Comparison of ENCODE assay signal across 8 cellular contexts in the genomic region with DNA sequence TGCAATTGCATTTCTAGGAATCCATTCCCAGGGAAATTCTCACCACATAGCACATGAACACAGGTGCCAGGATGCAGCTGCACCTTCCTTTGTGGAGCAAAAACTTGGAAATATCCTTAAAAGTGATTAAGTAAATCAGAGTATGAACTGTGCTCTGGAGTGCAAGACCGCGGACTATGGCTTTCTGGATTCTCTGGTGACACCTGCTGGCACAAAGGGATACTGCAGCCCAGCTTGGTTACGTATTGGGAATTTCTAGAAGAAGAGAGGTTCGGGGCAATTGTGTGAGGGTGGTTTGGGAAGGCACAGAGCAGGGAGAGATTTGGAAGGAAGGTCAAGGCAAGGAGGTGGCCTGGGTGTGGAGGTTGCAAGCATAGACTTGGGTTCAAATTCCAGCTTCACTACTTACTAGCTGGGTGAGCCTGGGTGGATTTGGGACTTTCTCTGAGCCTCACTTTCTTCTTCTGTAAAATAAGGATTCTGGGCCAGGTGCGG. TPM values are rescaled to one million over a fixed set of nuclear protein-coding genes. Genes with fewer than 3 reads are reported as not detected.
A peak's percentile ranks its signal among the peaks of the same experiment; 100 is the strongest.
DNase-seq lines count a peak whose midpoint lies in the region; ATAC-seq and TF ChIP-seq lines count a peak whose summit lies in the region.

No MANE protein-coding gene starts in this region.

- intact Hi-C loops in CD4-positive, alpha-beta memory T cell (cut with micrococcal nuclease) = loop anchor here (1.0 to 5.0 kb wide), 5 partner anchors 10 to 190 kb away; a partner anchor contains a TSS
- intact Hi-C loops in PC-3 (cut with micrococcal nuclease) = loop anchor here (1.0 to 5.0 kb wide), 2 partner anchors 48 to 187 kb away; a partner anchor contains a TSS

- no peaks in the 10 kb centered on the region for H4K20me1 ChIP-seq in PC-3 (ENCODE audit: low read length)

- no peak overlapping the region for H2AFZ ChIP-seq in PC-3 (ENCODE audit: low read length)

- H3K4me2 ChIP-seq in PC-3 (ENCODE audit: low read length) = no peak overlapping the region

- H3K27me3 ChIP-seq in CD4-positive, alpha-beta memory T cell (ENCODE audit: insufficient read depth, low read length) = no peaks in the 10 kb centered on the region
- H3K27me3 ChIP-seq in PC-3 (ENCODE audit: low read length) = no peaks in the 10 kb centered on the region
- H3K27me3 ChIP-seq in neutrophil = peaks cover 20% of the 10 kb centered on the region
- no peaks in the 10 kb centered on the region for H3K27me3 ChIP-seq in thoracic aorta (replicated peaks; ENCODE audit: insufficient read depth)

- H3K9me3 ChIP-seq in CD4-positive, alpha-beta memory T cell (ENCODE audit: control insufficient read depth in 1 of 2, low read length in 2 of 2) = no peaks in the 10 kb centered on the region
- H3K9me3 ChIP-seq in PC-3 (ENCODE audit: low read length) (no peaks in the 10 kb centered on the region), neutrophil (no peaks in the 10 kb centered on the region), thoracic aorta (no peaks in the 10 kb centered on the region)

- H3K4me1 Mint-ChIP-seq in CD4-positive, alpha-beta memory T cell = peaks cover 6 to 13% (median 10%) of the 10 kb centered on the region in 4 donors
- H3K4me1 Mint-ChIP-seq in activated T-cell treated with anti-CD3 and anti-CD28 coated beads, Interleukin-2, amount 50 U/mL, for 4 hours (ENCODE audit: low read depth) = peaks cover 10% of the 10 kb centered on the region

- CTCF ChIA-PET in CD4-positive, alpha-beta memory T cell (lab: Charles Lee; ENCODE audit: partially characterized antibody) = interaction anchor here (0.9 to 7.7 kb wide), 22 partner anchors 9 to 302 kb away, joined by 3 to 338 read pairs (median 6); a partner anchor contains a TSS
- CTCF ChIA-PET in PC-3 (lab: Charles Lee) = interaction anchor here (0.6 to 2.6 kb wide), 5 partner anchors 15 to 190 kb away, joined by 3 to 26 read pairs (median 4); a partner anchor contains a TSS

- peak; percentile 68 to 79 (median 70) for DNase-seq in CD4-positive, alpha-beta memory T cell
- DNase-seq in HT1080 (ENCODE audit: low read depth) (peak; percentile 76), PC-3 (peak; percentile 99), fibroblast of peridontal ligament (ENCODE audit: extremely low read depth) (peak; percentile 88), thoracic aorta (ENCODE audit: low spot score) (no peak)
- peak; percentile 87 for DNase-seq in activated T-cell treated with anti-CD3 and anti-CD28 coated beads, Interleukin-2, amount 50 U/mL, for 4 hours

- peaks cover 9% of the 10 kb centered on the region for H3K4me1 ChIP-seq in CD4-positive, alpha-beta memory T cell (ENCODE audit: insufficient read depth, low read length)
- H3K4me1 ChIP-seq in PC-3 (ENCODE audit: insufficient read depth, low read length) (peaks cover 26% of the 10 kb centered on the region), neutrophil (ENCODE audit: control insufficient read depth in 1 of 2, insufficient read depth in 1 of 2, low read depth in 1 of 2, low read length in 1 of 2) (peaks cover 25 to 30% of the 10 kb centered on the region in 2 experiments), thoracic aorta (ENCODE audit: control insufficient read depth in 1 of 2, low read depth in 2 of 2) (peaks cover 15 to 45% of the 10 kb centered on the region in 2 donors)

- TF ChIP-seq CTCF in PC-3 (conservative IDR thresholded peaks at IDR 0.05; ENCODE audit: low read depth, low read length) = peak; percentile 99
- peak; percentile 98 for TF ChIP-seq CTCF in neutrophil (IDR thresholded peaks at IDR 0.05)
- TF ChIP-seq CTCF in thoracic aorta (IDR thresholded peaks at IDR 0.05) = peak; percentile 93

- H3K4me3 Mint-ChIP-seq in CD4-positive, alpha-beta memory T cell = no peak overlapping the region
- no peak overlapping the region for H3K4me3 Mint-ChIP-seq in activated T-cell treated with anti-CD3 and anti-CD28 coated beads, Interleukin-2, amount 50 U/mL, for 4 hours

- peak overlapping the region in 1 of 7 donors; percentile 12 for H3K27ac Mint-ChIP-seq in CD4-positive, alpha-beta memory T cell

- POLR2A ChIA-PET in CD4-positive, alpha-beta memory T cell (lab: Charles Lee; ENCODE audit: partially characterized antibody) = interaction anchor here (1.0 to 2.1 kb wide), 9 partner anchors 16 to 187 kb away, joined by 3 to 25 read pairs (median 3); a partner anchor contains a TSS
- POLR2A ChIA-PET in PC-3 (lab: Charles Lee; ENCODE audit: unreplicated experiment) = no interaction called here

- peaks cover under 1% of the 10 kb centered on the region for H3F3A ChIP-seq in PC-3 (ENCODE audit: low read length, unreplicated experiment)

- H3K27ac ChIP-seq in CD4-positive, alpha-beta memory T cell (ENCODE audit: low read depth, low read length) = no peak overlapping the region
- H3K27ac ChIP-seq in PC-3 (ENCODE audit: low read length) (no peak overlapping the region), neutrophil (no peak overlapping the region), thoracic aorta (no peak overlapping the region)

- no peaks in the 10 kb centered on the region for H3K36me3 ChIP-seq in CD4-positive, alpha-beta memory T cell (ENCODE audit: insufficient read depth, low read length)
- H3K36me3 ChIP-seq in PC-3 (ENCODE audit: low read depth, low read length) (no peaks in the 10 kb centered on the region), neutrophil (no peaks in the 10 kb centered on the region), thoracic aorta (no peaks in the 10 kb centered on the region)

- no peak overlapping the region for H3K9ac ChIP-seq in PC-3 (ENCODE audit: low read length)

- peaks cover 0 to 2% (median 0%) of the 10 kb centered on the region in 8 donors for H3K9me3 Mint-ChIP-seq in CD4-positive, alpha-beta memory T cell
- H3K9me3 Mint-ChIP-seq in activated T-cell treated with anti-CD3 and anti-CD28 coated beads, Interleukin-2, amount 50 U/mL, for 4 hours = peaks cover 4% of the 10 kb centered on the region

- no peaks in the 10 kb centered on the region for H3K36me3 Mint-ChIP-seq in CD4-positive, alpha-beta memory T cell
- H3K36me3 Mint-ChIP-seq in activated T-cell treated with anti-CD3 and anti-CD28 coated beads, Interleukin-2, amount 50 U/mL, for 4 hours (ENCODE audit: insufficient read depth) = no peaks in the 10 kb centered on the region

- ATAC-seq in PC-3 (peak; percentile 42), thoracic aorta (ENCODE audit: insufficient number of reproducible peaks, low FRiP score, low read depth) (peak; percentile 8), GM19452 (IDR thresholded peaks at IDR 0.05; ENCODE audit: unreplicated experiment) (no peak)
- peak; percentile 39 to 47 for ATAC-seq in activated T-cell treated with anti-CD3 and anti-CD28 coated beads, Interleukin-2, amount 50 U/mL, for 4 hours

- peaks cover 4 to 11% of the 10 kb centered on the region in 2 donors for H3K27me3 Mint-ChIP-seq in CD4-positive, alpha-beta memory T cell
- H3K27me3 Mint-ChIP-seq in activated T-cell treated with anti-CD3 and anti-CD28 coated beads, Interleukin-2, amount 50 U/mL, for 4 hours (ENCODE audit: low read depth) = peaks cover 13% of the 10 kb centered on the region

- BruUV-seq in PC-3 (replicated peaks; lab: Mats Ljungman, UMichigan) = no TSS peak

- H3K79me2 ChIP-seq in PC-3 (ENCODE audit: low read length) = no peaks in the 10 kb centered on the region

- no peaks in the 10 kb centered on the region for H3K9me2 ChIP-seq in PC-3 (replicated peaks; ENCODE audit: low read length)

- H3K4me3 ChIP-seq in CD4-positive, alpha-beta memory T cell (ENCODE audit: low read length in 2 of 2) = no peak overlapping the region
- H3K4me3 ChIP-seq in PC-3 (ENCODE audit: low read length) (no peak overlapping the region), neutrophil (ENCODE audit: low read depth in 1 of 2, low read length in 1 of 2) (no peak overlapping the region), thoracic aorta (no peak overlapping the region)

RNA-seq across cellular contexts. Expression of a gene that starts 15.9 kb away (rescaled TPM):
- total RNA-seq in CD4-positive, alpha-beta memory T cell = 10 to 100 TPM; 16.8 TPM
- 10 to 100 TPM; 14.7 to 25.1 TPM for polyA plus RNA-seq in CD4-positive, alpha-beta memory T cell
- total RNA-seq in HT1080 (2014; rRNA removed; shearing (Covaris generic)) = 29.2 and 38.7 TPM in 2 replicates
- polyA plus RNA-seq in HT1080 (2015; cell fraction: cytosol; rRNA removed) = 41.4 and 42.9 TPM in 2 replicates
- 21.5 and 22.1 TPM in 2 replicates for polyA plus RNA-seq in HT1080 (2015; cell fraction: nucleus; rRNA removed)
- total RNA-seq in PC-3 (2014; rRNA removed) = 53.8 and 59.1 TPM in 2 replicates
- total RNA-seq in activated T-cell treated with anti-CD3 and anti-CD28 coated beads, Interleukin-2, amount 50 U/mL, for 4 hours = 10 to 100 TPM; 21.6 to 22.5 (median 21.9) TPM
- 10 to 100 TPM; 21.2 to 34.3 TPM for total RNA-seq in thoracic aorta

RNA-seq across cellular contexts. Expression of a gene that starts 21.3 kb away (rescaled TPM):
- total RNA-seq in CD4-positive, alpha-beta memory T cell = 10 to 100 TPM; 32.7 to 34.3 TPM
- 10 to 100 TPM; 12.8 to 23.5 TPM for polyA plus RNA-seq in CD4-positive, alpha-beta memory T cell
- total RNA-seq in HT1080 (2014; rRNA removed; shearing (Covaris generic)) = 58.5 and 60.7 TPM in 2 replicates
- 62.8 and 67.9 TPM in 2 replicates for polyA plus RNA-seq in HT1080 (2015; cell fraction: cytosol; rRNA removed)
- 41.8 and 47.4 TPM in 2 replicates for polyA plus RNA-seq in HT1080 (2015; cell fraction: nucleus; rRNA removed)
- total RNA-seq in PC-3 (2014; rRNA removed) = 103 and 122 TPM in 2 replicates
- 10 to 100 TPM; 32.8 to 36.6 (median 35.2) TPM for total RNA-seq in activated T-cell treated with anti-CD3 and anti-CD28 coated beads, Interleukin-2, amount 50 U/mL, for 4 hours
- total RNA-seq in thoracic aorta = 100 to 1,000 TPM; 113 to 255 TPM

RNA-seq across cellular contexts. Expression of a gene that starts 56.4 kb away (rescaled TPM):
- total RNA-seq in CD4-positive, alpha-beta memory T cell = 100 to 1,000 TPM; 131 to 133 TPM
- polyA plus RNA-seq in CD4-positive, alpha-beta memory T cell = 100 to 1,000 TPM; 151 to 176 TPM
- total RNA-seq in HT1080 (2014; rRNA removed; shearing (Covaris generic)) = 42.3 and 66.9 TPM in 2 replicates
- polyA plus RNA-seq in HT1080 (2015; cell fraction: cytosol; rRNA removed) = 158 and 179 TPM in 2 replicates
- 132 and 134 TPM in 2 replicates for polyA plus RNA-seq in HT1080 (2015; cell fraction: nucleus; rRNA removed)
- total RNA-seq in PC-3 (2014; rRNA removed) (118 and 119 TPM in 2 replicates), thoracic aorta (10 to 100 TPM; 91.7 to 98.4 TPM)
- total RNA-seq in activated T-cell treated with anti-CD3 and anti-CD28 coated beads, Interleukin-2, amount 50 U/mL, for 4 hours = 100 to 1,000 TPM; 126 to 144 (median 139) TPM
